ENCODE assay signal across 1 cellular context in genomic region chr4:152689615-152690501, GRCh38.
TF ChIP-seq lines count a peak whose summit lies in the region.

No MANE protein-coding gene starts in this region.

TF ChIP-seq in GM12878, 131 proteins besides CTCF, POLR2A, EP300 and RAD21:
- TF ChIP-seq E2F8 (IDR thresholded peaks at IDR 0.05; ENCODE audit: low read depth, partially characterized antibody) (no peak), SPI1 (IDR thresholded peaks at IDR 0.05; ENCODE audit: borderline replicate concordance, insufficient read depth, low read depth, low read length) (0 out of 2 replicates have a peak, but pooled peaks have one; percentile 4)
